ENCODE assay signal across 2 cellular contexts in genomic region chr3:4945318-4945717, GRCh38.
TF ChIP-seq lines count a peak whose summit lies in the region.

No MANE protein-coding gene starts in this region.

TF ChIP-seq in IMR-90, 13 proteins besides CTCF, POLR2A, EP300 and RAD21:
- TF ChIP-seq CEBPB (IDR thresholded peaks at IDR 0.05; ENCODE audit: low read depth, low read length) (peak; percentile 50), BHLHE40 (IDR thresholded peaks at IDR 0.05; ENCODE audit: low read depth, low read length) (no peak)

TF ChIP-seq in H1, 55 proteins besides CTCF, POLR2A, EP300 and RAD21:
- peak; percentile 71 for TF ChIP-seq CEBPB (IDR thresholded peaks at IDR 0.05; ENCODE audit: low read depth, low read length)
- no peak for TF ChIP-seq HDAC6 (IDR thresholded peaks at IDR 0.05; ENCODE audit: low read depth, low read length)
